ENCODE assay signal across 25 cellular contexts in genomic region chr10:33886299-33886698, GRCh38.
"Had no signal": no experiment of that assay in that cellular context is flagged by ENCODE, and none has a peak within 500 bp of the region (broad histone marks: within the 10 kb centered on the region; RNA-seq: fewer than 3 reads in every experiment).

No MANE protein-coding gene starts in this region.

- H3K9me3 ChIP-seq: colonic mucosa, gastrocnemius medialis, heart left ventricle, left lung, lower lobe of right lung, mucosa of descending colon had no signal

- H3K4me1 ChIP-seq: colonic mucosa, foreskin keratinocyte, gastrocnemius medialis, heart left ventricle, left lung, lower lobe of right lung had no signal

- H3K27me3 ChIP-seq: colonic mucosa, foreskin keratinocyte, gastrocnemius medialis, heart left ventricle, hepatocyte, left lung had no signal

- H3K4me3 ChIP-seq: colonic mucosa, gastrocnemius medialis, heart left ventricle, hepatocyte, left lung, lower lobe of right lung, mucosa of descending colon had no signal

- H3K36me3 ChIP-seq: colonic mucosa, gastrocnemius medialis, heart left ventricle, left lung, lower lobe of right lung had no signal

- DNase-seq: colonic mucosa; cortex of kidney; effector CD8-positive, alpha-beta T cell; effector memory CD8-positive, alpha-beta T cell; endodermal cell; erythroblast; foreskin keratinocyte; gastrocnemius medialis; heart left ventricle; hypothalamus; immature natural killer cell; islet precursor cell; kidney; kidney glomerular epithelial cell; left colon; left lung; left ventricle myocardium superior; lower lobe of right lung; mesenchymal stem cell; mucosa of descending colon; naive B cell; naive thymus-derived CD8-positive, alpha-beta T cell had no signal

- FAIRE-seq: endometrium, kidney had no signal

- H3K27ac ChIP-seq: colonic mucosa, epithelial cell of prostate, foreskin keratinocyte, gastrocnemius medialis, heart left ventricle, hepatocyte, left lung, lower lobe of right lung had no signal
